In the genomic region with DNA sequence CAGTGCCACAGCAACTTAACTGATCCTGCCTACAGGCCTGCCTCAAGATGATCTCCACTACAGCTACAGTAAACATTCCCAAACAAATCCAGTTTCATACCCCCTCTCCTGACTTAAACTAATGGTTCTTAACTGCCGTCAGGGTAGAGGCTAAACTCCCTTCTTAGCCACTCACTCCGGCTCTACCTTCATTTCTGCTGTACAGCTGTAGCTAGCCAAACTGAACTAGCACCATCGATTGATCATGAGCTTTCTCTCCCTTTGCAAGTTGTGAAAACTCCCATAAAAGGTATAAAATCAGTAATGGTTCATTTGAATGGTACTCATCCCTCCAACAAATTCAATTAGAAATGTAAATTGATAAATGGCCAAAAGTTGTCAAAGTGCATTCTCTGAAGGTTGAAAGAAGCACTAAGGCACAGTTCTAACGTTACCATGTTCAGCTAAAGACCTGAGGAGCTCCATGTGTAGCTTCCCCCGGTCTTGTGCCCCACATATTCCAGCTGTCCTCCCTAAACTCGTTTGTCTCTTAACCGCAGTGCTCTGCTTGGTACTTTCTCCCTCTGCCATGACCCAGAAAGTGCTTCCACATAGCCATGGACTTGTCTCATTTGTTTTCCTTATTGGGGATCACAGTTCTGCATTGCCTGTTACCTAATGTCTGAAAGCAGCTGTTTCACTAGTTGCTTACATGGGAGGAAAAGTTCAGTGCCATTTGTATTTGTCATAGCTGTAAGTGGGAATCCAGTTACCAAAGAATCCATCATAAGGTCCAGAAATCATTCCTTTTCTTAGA, we compare ENCODE assay signal across 1 cellular context.
TF ChIP-seq lines count a peak whose summit lies in the region.

No MANE protein-coding gene starts in this region.

TF ChIP-seq in HEK293, 187 proteins besides CTCF, POLR2A, EP300 and RAD21 (continued from another document):
- TF ChIP-seq, protein P1, sequence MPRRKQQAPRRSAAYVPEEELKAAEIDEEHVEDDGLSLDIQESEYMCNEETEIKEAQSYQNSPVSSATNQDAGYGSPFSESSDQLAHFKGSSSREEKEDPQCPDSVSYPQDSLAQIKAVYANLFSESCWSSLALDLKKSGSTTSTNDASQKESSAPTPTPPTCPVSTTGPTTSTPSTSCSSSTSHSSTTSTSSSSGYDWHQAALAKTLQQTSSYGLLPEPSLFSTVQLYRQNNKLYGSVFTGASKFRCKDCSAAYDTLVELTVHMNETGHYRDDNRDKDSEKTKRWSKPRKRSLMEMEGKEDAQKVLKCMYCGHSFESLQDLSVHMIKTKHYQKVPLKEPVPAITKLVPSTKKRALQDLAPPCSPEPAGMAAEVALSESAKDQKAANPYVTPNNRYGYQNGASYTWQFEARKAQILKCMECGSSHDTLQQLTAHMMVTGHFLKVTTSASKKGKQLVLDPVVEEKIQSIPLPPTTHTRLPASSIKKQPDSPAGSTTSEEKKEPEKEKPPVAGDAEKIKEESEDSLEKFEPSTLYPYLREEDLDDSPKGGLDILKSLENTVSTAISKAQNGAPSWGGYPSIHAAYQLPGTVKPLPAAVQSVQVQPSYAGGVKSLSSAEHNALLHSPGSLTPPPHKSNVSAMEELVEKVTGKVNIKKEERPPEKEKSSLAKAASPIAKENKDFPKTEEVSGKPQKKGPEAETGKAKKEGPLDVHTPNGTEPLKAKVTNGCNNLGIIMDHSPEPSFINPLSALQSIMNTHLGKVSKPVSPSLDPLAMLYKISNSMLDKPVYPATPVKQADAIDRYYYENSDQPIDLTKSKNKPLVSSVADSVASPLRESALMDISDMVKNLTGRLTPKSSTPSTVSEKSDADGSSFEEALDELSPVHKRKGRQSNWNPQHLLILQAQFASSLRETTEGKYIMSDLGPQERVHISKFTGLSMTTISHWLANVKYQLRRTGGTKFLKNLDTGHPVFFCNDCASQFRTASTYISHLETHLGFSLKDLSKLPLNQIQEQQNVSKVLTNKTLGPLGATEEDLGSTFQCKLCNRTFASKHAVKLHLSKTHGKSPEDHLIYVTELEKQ (tag by site-specific recombination; IDR thresholded peaks at IDR 0.05; ENCODE audit: borderline replicate concordance): no peak
- TF ChIP-seq ZNF514 (tag by site-specific recombination; IDR thresholded peaks at IDR 0.05) (no peak), ZSCAN23 (tag by site-specific recombination; IDR thresholded peaks at IDR 0.05) (no peak), SP2 (tag by site-specific recombination; IDR thresholded peaks at IDR 0.05) (no peak), ZBTB48 (tag by site-specific recombination; IDR thresholded peaks at IDR 0.05) (no peak), ZBTB1 (tag by site-specific recombination; IDR thresholded peaks at IDR 0.05) (no peak), ZEB2 (tag by site-specific recombination; IDR thresholded peaks at IDR 0.05) (no peak), ZNF133 (tag by site-specific recombination; IDR thresholded peaks at IDR 0.05) (no peak), KLF8 (tag by site-specific recombination; IDR thresholded peaks at IDR 0.05) (no peak), ZNF292 (tag by site-specific recombination; IDR thresholded peaks at IDR 0.05; ENCODE audit: borderline replicate concordance, low read depth) (no peak), MZF1 (tag by site-specific recombination; IDR thresholded peaks at IDR 0.05; ENCODE audit: borderline replicate concordance) (0 out of 2 replicates have a peak, but pooled peaks have one; percentile 56), ZNF366 (tag by site-specific recombination; conservative IDR thresholded peaks at IDR 0.05) (no peak), PRDM1 (tag by site-specific recombination; IDR thresholded peaks at IDR 0.05) (peak; percentile 71), OVOL3 (tag by site-specific recombination; IDR thresholded peaks at IDR 0.05) (no peak), ZNF16 (tag by site-specific recombination; IDR thresholded peaks at IDR 0.05; ENCODE audit: low read depth) (no peak), ZBTB20 (tag by site-specific recombination; IDR thresholded peaks at IDR 0.05) (no peak), ZNF175 (tag by site-specific recombination; IDR thresholded peaks at IDR 0.05) (no peak), ZNF501 (tag by site-specific recombination; IDR thresholded peaks at IDR 0.05) (no peak), ZNF558 (tag by site-specific recombination; IDR thresholded peaks at IDR 0.05) (no peak), ZSCAN30 (tag by site-specific recombination; IDR thresholded peaks at IDR 0.05) (no peak)
- TF ChIP-seq, protein P2, sequence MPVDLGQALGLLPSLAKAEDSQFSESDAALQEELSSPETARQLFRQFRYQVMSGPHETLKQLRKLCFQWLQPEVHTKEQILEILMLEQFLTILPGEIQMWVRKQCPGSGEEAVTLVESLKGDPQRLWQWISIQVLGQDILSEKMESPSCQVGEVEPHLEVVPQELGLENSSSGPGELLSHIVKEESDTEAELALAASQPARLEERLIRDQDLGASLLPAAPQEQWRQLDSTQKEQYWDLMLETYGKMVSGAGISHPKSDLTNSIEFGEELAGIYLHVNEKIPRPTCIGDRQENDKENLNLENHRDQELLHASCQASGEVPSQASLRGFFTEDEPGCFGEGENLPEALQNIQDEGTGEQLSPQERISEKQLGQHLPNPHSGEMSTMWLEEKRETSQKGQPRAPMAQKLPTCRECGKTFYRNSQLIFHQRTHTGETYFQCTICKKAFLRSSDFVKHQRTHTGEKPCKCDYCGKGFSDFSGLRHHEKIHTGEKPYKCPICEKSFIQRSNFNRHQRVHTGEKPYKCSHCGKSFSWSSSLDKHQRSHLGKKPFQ (tag by site-specific recombination; IDR thresholded peaks at IDR 0.05): no peak
- TF ChIP-seq, protein P3, sequence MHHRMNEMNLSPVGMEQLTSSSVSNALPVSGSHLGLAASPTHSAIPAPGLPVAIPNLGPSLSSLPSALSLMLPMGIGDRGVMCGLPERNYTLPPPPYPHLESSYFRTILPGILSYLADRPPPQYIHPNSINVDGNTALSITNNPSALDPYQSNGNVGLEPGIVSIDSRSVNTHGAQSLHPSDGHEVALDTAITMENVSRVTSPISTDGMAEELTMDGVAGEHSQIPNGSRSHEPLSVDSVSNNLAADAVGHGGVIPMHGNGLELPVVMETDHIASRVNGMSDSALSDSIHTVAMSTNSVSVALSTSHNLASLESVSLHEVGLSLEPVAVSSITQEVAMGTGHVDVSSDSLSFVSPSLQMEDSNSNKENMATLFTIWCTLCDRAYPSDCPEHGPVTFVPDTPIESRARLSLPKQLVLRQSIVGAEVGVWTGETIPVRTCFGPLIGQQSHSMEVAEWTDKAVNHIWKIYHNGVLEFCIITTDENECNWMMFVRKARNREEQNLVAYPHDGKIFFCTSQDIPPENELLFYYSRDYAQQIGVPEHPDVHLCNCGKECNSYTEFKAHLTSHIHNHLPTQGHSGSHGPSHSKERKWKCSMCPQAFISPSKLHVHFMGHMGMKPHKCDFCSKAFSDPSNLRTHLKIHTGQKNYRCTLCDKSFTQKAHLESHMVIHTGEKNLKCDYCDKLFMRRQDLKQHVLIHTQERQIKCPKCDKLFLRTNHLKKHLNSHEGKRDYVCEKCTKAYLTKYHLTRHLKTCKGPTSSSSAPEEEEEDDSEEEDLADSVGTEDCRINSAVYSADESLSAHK (tag by site-specific recombination; IDR thresholded peaks at IDR 0.05): no peak
- TF ChIP-seq, protein P4, sequence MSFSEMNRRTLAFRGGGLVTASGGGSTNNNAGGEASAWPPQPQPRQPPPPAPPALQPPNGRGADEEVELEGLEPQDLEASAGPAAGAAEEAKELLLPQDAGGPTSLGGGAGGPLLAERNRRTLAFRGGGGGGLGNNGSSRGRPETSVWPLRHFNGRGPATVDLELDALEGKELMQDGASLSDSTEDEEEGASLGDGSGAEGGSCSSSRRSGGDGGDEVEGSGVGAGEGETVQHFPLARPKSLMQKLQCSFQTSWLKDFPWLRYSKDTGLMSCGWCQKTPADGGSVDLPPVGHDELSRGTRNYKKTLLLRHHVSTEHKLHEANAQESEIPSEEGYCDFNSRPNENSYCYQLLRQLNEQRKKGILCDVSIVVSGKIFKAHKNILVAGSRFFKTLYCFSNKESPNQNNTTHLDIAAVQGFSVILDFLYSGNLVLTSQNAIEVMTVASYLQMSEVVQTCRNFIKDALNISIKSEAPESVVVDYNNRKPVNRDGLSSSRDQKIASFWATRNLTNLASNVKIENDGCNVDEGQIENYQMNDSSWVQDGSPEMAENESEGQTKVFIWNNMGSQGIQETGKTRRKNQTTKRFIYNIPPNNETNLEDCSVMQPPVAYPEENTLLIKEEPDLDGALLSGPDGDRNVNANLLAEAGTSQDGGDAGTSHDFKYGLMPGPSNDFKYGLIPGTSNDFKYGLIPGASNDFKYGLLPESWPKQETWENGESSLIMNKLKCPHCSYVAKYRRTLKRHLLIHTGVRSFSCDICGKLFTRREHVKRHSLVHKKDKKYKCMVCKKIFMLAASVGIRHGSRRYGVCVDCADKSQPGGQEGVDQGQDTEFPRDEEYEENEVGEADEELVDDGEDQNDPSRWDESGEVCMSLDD (tag by site-specific recombination; IDR thresholded peaks at IDR 0.05): no peak
- TF ChIP-seq, protein P5, sequence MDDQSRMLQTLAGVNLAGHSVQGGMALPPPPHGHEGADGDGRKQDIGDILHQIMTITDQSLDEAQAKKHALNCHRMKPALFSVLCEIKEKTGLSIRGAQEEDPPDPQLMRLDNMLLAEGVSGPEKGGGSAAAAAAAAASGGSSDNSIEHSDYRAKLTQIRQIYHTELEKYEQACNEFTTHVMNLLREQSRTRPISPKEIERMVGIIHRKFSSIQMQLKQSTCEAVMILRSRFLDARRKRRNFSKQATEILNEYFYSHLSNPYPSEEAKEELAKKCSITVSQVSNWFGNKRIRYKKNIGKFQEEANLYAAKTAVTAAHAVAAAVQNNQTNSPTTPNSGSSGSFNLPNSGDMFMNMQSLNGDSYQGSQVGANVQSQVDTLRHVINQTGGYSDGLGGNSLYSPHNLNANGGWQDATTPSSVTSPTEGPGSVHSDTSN (CRISPR knock-in tag; IDR thresholded peaks at IDR 0.05): no peak
- TF ChIP-seq, protein P6, sequence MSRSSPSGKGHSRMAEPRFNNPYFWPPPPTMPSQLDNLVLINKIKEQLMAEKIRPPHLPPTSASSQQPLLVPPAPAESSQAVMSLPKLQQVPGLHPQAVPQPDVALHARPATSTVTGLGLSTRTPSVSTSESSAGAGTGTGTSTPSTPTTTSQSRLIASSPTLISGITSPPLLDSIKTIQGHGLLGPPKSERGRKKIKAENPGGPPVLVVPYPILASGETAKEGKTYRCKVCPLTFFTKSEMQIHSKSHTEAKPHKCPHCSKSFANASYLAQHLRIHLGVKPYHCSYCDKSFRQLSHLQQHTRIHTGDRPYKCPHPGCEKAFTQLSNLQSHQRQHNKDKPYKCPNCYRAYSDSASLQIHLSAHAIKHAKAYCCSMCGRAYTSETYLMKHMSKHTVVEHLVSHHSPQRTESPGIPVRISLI (tag by site-specific recombination; IDR thresholded peaks at IDR 0.05): no peak
TF ChIP-seq in HEK293: peak in this region for 5.
